Comparison of ENCODE assay signal across 1 cellular context in the genomic region with DNA sequence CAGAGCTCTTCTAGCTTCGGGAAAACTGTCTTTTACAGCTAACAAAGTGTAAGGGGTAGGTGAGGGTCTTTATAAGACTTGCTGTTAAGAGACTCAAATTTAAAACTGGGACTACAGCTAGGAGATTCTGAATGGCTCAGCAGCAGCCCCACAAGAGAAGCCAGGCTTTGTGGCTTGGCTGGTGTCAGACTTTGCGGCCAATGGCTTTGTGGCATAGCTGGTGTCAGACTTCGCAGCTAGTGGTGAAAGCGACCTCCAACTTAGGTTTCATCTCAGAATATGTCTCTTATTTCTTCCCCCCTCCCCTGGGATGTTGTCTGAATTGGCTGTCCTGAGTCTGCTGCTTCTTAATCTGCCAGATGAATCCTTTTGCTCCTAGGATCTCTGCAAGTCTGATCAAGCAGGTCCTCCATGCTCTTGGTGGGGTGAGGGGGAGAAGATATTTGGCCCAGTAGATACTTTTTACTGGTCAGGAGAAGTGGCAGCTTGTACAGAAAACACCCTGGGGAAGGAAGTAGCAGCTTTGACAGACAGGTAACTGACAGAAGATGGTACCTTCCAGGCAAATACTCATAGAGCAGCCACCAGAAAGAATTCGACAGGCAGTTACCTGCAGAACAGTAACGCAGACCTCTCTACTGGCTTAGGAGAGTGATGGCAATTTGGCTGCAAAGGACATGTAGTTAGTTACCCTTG.
TF ChIP-seq lines count a peak whose summit lies in the region.

No MANE protein-coding gene starts in this region.

TF ChIP-seq in H1, 55 proteins besides CTCF, POLR2A, EP300 and RAD21:
- no peak for TF ChIP-seq ASH2L (IDR thresholded peaks at IDR 0.05; ENCODE audit: low read length)
- TF ChIP-seq PHF8 (conservative IDR thresholded peaks at IDR 0.05; ENCODE audit: low read depth, low read length), result no peak
- TF ChIP-seq, protein P1, sequence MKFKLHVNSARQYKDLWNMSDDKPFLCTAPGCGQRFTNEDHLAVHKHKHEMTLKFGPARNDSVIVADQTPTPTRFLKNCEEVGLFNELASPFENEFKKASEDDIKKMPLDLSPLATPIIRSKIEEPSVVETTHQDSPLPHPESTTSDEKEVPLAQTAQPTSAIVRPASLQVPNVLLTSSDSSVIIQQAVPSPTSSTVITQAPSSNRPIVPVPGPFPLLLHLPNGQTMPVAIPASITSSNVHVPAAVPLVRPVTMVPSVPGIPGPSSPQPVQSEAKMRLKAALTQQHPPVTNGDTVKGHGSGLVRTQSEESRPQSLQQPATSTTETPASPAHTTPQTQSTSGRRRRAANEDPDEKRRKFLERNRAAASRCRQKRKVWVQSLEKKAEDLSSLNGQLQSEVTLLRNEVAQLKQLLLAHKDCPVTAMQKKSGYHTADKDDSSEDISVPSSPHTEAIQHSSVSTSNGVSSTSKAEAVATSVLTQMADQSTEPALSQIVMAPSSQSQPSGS (IDR thresholded peaks at IDR 0.05; ENCODE audit: low read length), result no peak
- TF ChIP-seq GTF2F1 (IDR thresholded peaks at IDR 0.05; ENCODE audit: borderline replicate concordance, low read depth, low read length), result no peak
- TF ChIP-seq ZNF274 (IDR thresholded peaks at IDR 0.05; ENCODE audit: borderline replicate concordance, extremely low read depth, low read length), result no peak
- no peak for TF ChIP-seq SP1 (IDR thresholded peaks at IDR 0.05; ENCODE audit: low read depth, low read length)
- TF ChIP-seq MAFK (IDR thresholded peaks at IDR 0.05; ENCODE audit: low read depth, low read length), result no peak
- no peak for TF ChIP-seq CBX8 (IDR thresholded peaks at IDR 0.05; ENCODE audit: borderline replicate concordance, low read depth, low read length)
- TF ChIP-seq RXRA (IDR thresholded peaks at IDR 0.05; ENCODE audit: insufficient read depth, low read depth, low read length), result no peak
- no peak for TF ChIP-seq NANOG (IDR thresholded peaks at IDR 0.05; ENCODE audit: insufficient read depth, low read depth, low read length, poor library complexity, severe bottlenecking)
- no peak for TF ChIP-seq POU5F1 (IDR thresholded peaks at IDR 0.05; ENCODE audit: low read depth, low read length)
- TF ChIP-seq, protein P2, sequence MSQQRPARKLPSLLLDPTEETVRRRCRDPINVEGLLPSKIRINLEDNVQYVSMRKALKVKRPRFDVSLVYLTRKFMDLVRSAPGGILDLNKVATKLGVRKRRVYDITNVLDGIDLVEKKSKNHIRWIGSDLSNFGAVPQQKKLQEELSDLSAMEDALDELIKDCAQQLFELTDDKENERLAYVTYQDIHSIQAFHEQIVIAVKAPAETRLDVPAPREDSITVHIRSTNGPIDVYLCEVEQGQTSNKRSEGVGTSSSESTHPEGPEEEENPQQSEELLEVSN (IDR thresholded peaks at IDR 0.05), result no peak
TF ChIP-seq in H1: peak in this region for 0.
